In the genomic region with DNA sequence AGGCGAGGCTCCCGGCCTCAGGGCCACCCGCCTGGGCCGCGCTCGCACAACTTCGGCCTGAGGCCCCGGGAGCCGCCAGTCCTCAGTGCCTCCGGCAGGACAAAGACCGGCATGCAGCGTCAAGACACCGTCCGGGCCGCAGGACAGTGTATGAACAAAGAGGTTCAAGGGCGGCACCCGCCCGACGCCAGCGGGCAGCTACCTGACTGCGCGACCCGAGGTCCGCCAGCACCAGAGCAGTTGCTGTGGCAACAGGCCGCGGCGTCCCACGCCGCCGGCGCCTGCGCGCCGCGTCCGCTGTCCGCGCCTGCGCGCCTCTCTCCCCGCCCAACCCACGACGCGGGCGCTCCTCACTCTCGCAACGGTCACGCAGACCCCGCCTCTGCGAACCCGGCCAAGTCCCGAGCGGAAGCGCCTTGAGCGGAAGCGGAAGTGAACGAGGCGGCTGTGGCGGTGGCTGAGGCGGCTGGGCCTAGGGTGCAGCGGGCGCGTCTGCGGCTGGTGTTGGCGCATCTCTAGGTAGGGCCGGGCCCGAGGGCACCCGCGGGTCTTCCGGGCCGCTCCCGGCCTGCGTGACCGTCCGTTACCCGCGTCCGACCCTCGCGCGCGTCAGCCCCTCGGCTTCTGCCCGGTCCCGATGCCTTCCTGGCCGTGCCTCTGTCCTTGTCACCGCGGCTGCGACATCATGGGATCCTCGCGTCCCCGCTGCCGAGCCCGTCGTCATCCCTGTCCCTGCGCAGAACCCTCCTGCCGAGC, we compare ENCODE assay signal across 1 cellular context.
TF ChIP-seq lines count a peak whose summit lies in the region.

FAM120B (plus strand) TSS at position 435 of the 756 bp plus-strand sequence. CDS start 10,633 bp downstream, outside the sequence.

TF ChIP-seq in HepG2, 621 proteins besides CTCF, POLR2A, EP300 and RAD21 (continued from another document and continues in another):
- TF ChIP-seq, protein P1, sequence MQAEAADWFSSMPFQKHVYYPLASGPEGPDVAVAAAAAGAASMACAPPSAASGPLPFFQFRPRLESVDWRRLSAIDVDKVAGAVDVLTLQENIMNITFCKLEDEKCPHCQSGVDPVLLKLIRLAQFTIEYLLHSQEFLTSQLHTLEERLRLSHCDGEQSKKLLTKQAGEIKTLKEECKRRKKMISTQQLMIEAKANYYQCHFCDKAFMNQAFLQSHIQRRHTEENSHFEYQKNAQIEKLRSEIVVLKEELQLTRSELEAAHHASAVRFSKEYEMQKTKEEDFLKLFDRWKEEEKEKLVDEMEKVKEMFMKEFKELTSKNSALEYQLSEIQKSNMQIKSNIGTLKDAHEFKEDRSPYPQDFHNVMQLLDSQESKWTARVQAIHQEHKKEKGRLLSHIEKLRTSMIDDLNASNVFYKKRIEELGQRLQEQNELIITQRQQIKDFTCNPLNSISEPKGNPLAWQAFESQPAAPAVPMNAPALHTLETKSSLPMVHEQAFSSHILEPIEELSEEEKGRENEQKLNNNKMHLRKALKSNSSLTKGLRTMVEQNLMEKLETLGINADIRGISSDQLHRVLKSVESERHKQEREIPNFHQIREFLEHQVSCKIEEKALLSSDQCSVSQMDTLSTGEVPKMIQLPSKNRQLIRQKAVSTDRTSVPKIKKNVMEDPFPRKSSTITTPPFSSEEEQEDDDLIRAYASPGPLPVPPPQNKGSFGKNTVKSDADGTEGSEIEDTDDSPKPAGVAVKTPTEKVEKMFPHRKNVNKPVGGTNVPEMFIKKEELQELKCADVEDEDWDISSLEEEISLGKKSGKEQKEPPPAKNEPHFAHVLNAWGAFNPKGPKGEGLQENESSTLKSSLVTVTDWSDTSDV (CRISPR knock-in tag; IDR thresholded peaks at IDR 0.05), result peak; percentile 87
- no peak for TF ChIP-seq ZNF282 (IDR thresholded peaks at IDR 0.05; ENCODE audit: partially characterized antibody)
- TF ChIP-seq SOX5 (CRISPR knock-in tag; IDR thresholded peaks at IDR 0.05; ENCODE audit: borderline replicate concordance), result peak; percentile 53; the same call in 1 of the 2 replicates
- TF ChIP-seq RARG (CRISPR knock-in tag; IDR thresholded peaks at IDR 0.05; ENCODE audit: low read depth), result no peak
- TF ChIP-seq, protein P2, sequence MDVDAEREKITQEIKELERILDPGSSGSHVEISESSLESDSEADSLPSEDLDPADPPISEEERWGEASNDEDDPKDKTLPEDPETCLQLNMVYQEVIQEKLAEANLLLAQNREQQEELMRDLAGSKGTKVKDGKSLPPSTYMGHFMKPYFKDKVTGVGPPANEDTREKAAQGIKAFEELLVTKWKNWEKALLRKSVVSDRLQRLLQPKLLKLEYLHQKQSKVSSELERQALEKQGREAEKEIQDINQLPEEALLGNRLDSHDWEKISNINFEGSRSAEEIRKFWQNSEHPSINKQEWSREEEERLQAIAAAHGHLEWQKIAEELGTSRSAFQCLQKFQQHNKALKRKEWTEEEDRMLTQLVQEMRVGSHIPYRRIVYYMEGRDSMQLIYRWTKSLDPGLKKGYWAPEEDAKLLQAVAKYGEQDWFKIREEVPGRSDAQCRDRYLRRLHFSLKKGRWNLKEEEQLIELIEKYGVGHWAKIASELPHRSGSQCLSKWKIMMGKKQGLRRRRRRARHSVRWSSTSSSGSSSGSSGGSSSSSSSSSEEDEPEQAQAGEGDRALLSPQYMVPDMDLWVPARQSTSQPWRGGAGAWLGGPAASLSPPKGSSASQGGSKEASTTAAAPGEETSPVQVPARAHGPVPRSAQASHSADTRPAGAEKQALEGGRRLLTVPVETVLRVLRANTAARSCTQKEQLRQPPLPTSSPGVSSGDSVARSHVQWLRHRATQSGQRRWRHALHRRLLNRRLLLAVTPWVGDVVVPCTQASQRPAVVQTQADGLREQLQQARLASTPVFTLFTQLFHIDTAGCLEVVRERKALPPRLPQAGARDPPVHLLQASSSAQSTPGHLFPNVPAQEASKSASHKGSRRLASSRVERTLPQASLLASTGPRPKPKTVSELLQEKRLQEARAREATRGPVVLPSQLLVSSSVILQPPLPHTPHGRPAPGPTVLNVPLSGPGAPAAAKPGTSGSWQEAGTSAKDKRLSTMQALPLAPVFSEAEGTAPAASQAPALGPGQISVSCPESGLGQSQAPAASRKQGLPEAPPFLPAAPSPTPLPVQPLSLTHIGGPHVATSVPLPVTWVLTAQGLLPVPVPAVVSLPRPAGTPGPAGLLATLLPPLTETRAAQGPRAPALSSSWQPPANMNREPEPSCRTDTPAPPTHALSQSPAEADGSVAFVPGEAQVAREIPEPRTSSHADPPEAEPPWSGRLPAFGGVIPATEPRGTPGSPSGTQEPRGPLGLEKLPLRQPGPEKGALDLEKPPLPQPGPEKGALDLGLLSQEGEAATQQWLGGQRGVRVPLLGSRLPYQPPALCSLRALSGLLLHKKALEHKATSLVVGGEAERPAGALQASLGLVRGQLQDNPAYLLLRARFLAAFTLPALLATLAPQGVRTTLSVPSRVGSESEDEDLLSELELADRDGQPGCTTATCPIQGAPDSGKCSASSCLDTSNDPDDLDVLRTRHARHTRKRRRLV (CRISPR knock-in tag; IDR thresholded peaks at IDR 0.05), result no peak
- TF ChIP-seq ZNF350 (CRISPR knock-in tag; IDR thresholded peaks at IDR 0.05; ENCODE audit: borderline replicate concordance, low read depth), result peak; percentile 95
- peak; percentile 75; the same call in 1 of the 2 replicates for TF ChIP-seq FOXC1 (CRISPR knock-in tag; IDR thresholded peaks at IDR 0.05; ENCODE audit: borderline replicate concordance)
- peak; percentile 80; the same call in 1 of the 2 replicates for TF ChIP-seq MTF1 (CRISPR knock-in tag; IDR thresholded peaks at IDR 0.05)
- TF ChIP-seq ZIK1 (CRISPR knock-in tag; IDR thresholded peaks at IDR 0.05; ENCODE audit: borderline replicate concordance, low read depth), result peak; percentile 99
- TF ChIP-seq SUZ12 (IDR thresholded peaks at IDR 0.05; ENCODE audit: low read depth, low read length), result 0 out of 2 replicates have a peak, but pooled peaks have one; percentile 5
- no peak for TF ChIP-seq ZNF354B (CRISPR knock-in tag; IDR thresholded peaks at IDR 0.05)
- peak; percentile 78; the same call in 1 of the 2 replicates for TF ChIP-seq ZNF317 (CRISPR knock-in tag; IDR thresholded peaks at IDR 0.05)
- peak; percentile 55; the same call in 1 of the 2 replicates for TF ChIP-seq ZNF337 (CRISPR knock-in tag; IDR thresholded peaks at IDR 0.05; ENCODE audit: borderline replicate concordance, low read depth)
- 0 out of 2 replicates have a peak, but pooled peaks have one; percentile 41 for TF ChIP-seq KLF11 (CRISPR knock-in tag; IDR thresholded peaks at IDR 0.05)
- TF ChIP-seq PRDM15 (CRISPR knock-in tag; IDR thresholded peaks at IDR 0.05), result no peak; the same call in none of the 2 replicates
- TF ChIP-seq, protein P3, sequence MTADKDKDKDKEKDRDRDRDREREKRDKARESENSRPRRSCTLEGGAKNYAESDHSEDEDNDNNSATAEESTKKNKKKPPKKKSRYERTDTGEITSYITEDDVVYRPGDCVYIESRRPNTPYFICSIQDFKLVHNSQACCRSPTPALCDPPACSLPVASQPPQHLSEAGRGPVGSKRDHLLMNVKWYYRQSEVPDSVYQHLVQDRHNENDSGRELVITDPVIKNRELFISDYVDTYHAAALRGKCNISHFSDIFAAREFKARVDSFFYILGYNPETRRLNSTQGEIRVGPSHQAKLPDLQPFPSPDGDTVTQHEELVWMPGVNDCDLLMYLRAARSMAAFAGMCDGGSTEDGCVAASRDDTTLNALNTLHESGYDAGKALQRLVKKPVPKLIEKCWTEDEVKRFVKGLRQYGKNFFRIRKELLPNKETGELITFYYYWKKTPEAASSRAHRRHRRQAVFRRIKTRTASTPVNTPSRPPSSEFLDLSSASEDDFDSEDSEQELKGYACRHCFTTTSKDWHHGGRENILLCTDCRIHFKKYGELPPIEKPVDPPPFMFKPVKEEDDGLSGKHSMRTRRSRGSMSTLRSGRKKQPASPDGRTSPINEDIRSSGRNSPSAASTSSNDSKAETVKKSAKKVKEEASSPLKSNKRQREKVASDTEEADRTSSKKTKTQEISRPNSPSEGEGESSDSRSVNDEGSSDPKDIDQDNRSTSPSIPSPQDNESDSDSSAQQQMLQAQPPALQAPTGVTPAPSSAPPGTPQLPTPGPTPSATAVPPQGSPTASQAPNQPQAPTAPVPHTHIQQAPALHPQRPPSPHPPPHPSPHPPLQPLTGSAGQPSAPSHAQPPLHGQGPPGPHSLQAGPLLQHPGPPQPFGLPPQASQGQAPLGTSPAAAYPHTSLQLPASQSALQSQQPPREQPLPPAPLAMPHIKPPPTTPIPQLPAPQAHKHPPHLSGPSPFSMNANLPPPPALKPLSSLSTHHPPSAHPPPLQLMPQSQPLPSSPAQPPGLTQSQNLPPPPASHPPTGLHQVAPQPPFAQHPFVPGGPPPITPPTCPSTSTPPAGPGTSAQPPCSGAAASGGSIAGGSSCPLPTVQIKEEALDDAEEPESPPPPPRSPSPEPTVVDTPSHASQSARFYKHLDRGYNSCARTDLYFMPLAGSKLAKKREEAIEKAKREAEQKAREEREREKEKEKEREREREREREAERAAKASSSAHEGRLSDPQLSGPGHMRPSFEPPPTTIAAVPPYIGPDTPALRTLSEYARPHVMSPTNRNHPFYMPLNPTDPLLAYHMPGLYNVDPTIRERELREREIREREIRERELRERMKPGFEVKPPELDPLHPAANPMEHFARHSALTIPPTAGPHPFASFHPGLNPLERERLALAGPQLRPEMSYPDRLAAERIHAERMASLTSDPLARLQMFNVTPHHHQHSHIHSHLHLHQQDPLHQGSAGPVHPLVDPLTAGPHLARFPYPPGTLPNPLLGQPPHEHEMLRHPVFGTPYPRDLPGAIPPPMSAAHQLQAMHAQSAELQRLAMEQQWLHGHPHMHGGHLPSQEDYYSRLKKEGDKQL (CRISPR knock-in tag; IDR thresholded peaks at IDR 0.05; ENCODE audit: low read depth), result peak; percentile 52; the same call in 1 of the 2 replicates
- TF ChIP-seq ZNF737 (CRISPR knock-in tag; IDR thresholded peaks at IDR 0.05; ENCODE audit: borderline replicate concordance), result no peak
- TF ChIP-seq SRSF9 (IDR thresholded peaks at IDR 0.05; ENCODE audit: borderline replicate concordance, insufficient read depth, low read depth, low read length, poor library complexity, severe bottlenecking), result no peak
- no peak for TF ChIP-seq FOXA1 (IDR thresholded peaks at IDR 0.05)
- no peak; the same call in 1 of the 2 replicates for TF ChIP-seq FOXA1 (CRISPR knock-in tag; IDR thresholded peaks at IDR 0.05)
- TF ChIP-seq GLMP (CRISPR knock-in tag; IDR thresholded peaks at IDR 0.05; ENCODE audit: borderline replicate concordance), result no peak
- peak; percentile 99 for TF ChIP-seq KAT8 (CRISPR knock-in tag; IDR thresholded peaks at IDR 0.05)
- peak; percentile 81 for TF ChIP-seq ISL2 (CRISPR knock-in tag; IDR thresholded peaks at IDR 0.05)
- TF ChIP-seq ZNF569 (CRISPR knock-in tag; IDR thresholded peaks at IDR 0.05; ENCODE audit: borderline replicate concordance), result 0 out of 2 replicates have a peak, but pooled peaks have one; percentile 83
- TF ChIP-seq ZNF572 (CRISPR knock-in tag; IDR thresholded peaks at IDR 0.05), result no peak
- TF ChIP-seq WIZ (CRISPR knock-in tag; IDR thresholded peaks at IDR 0.05), result peak; percentile 89
- TF ChIP-seq ZNF430 (CRISPR knock-in tag; IDR thresholded peaks at IDR 0.05), result peak; percentile 79; the same call in 1 of the 2 replicates
- 0 out of 2 replicates have a peak, but pooled peaks have one; percentile 58 for TF ChIP-seq FOXJ3 (CRISPR knock-in tag; IDR thresholded peaks at IDR 0.05; ENCODE audit: borderline replicate concordance)
- TF ChIP-seq ZBTB7A (CRISPR knock-in tag; IDR thresholded peaks at IDR 0.05), result 0 out of 2 replicates have a peak, but pooled peaks have one; percentile 5
- TF ChIP-seq ZNF616 (CRISPR knock-in tag; IDR thresholded peaks at IDR 0.05; ENCODE audit: low read depth), result peak; percentile 96
- TF ChIP-seq RFX3 (CRISPR knock-in tag; IDR thresholded peaks at IDR 0.05), result peak; percentile 83
- peak; percentile 95 for TF ChIP-seq IKZF4 (CRISPR knock-in tag; IDR thresholded peaks at IDR 0.05; ENCODE audit: borderline replicate concordance, low read depth, not compliant biosample characterization)
- peak; percentile 96 for TF ChIP-seq HNRNPLL (IDR thresholded peaks at IDR 0.05; ENCODE audit: low read depth, low read length, poor library complexity, severe bottlenecking)
- TF ChIP-seq JUND (CRISPR knock-in tag; IDR thresholded peaks at IDR 0.05), result 0 out of 2 replicates have a peak, but pooled peaks have one; percentile 37
- TF ChIP-seq, protein P4, sequence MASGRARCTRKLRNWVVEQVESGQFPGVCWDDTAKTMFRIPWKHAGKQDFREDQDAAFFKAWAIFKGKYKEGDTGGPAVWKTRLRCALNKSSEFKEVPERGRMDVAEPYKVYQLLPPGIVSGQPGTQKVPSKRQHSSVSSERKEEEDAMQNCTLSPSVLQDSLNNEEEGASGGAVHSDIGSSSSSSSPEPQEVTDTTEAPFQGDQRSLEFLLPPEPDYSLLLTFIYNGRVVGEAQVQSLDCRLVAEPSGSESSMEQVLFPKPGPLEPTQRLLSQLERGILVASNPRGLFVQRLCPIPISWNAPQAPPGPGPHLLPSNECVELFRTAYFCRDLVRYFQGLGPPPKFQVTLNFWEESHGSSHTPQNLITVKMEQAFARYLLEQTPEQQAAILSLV (CRISPR knock-in tag; IDR thresholded peaks at IDR 0.05; ENCODE audit: borderline replicate concordance), result peak; percentile 90
- peak; percentile 20; the same call in 1 of the 2 replicates for TF ChIP-seq ZNF383 (CRISPR knock-in tag; IDR thresholded peaks at IDR 0.05; ENCODE audit: borderline replicate concordance)
